ENCODE assay signal across 20 cellular contexts in the genomic region with DNA sequence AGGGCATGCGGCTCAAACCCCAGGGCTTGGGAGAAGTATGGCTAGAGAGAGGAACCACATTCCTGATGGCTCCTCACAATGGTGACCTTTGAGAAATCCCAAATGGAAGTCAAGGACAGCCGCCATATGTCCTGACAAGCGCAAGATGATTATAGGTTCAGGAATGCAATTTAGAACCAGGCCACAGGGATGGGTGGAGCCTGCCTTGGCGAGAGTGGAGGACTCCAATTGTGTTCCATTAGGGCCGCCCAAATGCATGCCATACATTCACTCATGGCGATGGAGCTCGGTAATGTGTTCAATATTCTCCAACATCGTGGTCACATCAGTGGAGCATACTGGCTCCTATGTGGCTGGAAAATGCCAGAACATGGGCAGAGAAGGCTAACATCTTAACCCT.
"Had no signal": no experiment of that assay in that cellular context is flagged by ENCODE, and none has a peak within 500 bp of the region (broad histone marks: within the 10 kb centered on the region; RNA-seq: fewer than 3 reads in every experiment).

No MANE protein-coding gene starts in this region.

- H3K4me3 ChIP-seq: esophagus squamous epithelium, gastrocnemius medialis, lung, pancreas, right lobe of liver, thoracic aorta, tibial nerve, upper lobe of left lung had no signal

- DNase-seq: cortex of kidney; effector memory CD8-positive, alpha-beta T cell; erythroblast; esophagus squamous epithelium; foreskin fibroblast; gastrocnemius medialis; kidney; natural killer cell; occipital lobe; pancreas; retina; right lobe of liver; small intestine; stimulated activated CD4-positive, alpha-beta T cell treated with anti-CD3 and anti-CD28 coated beads, Interleukin-15, amount 100 ng/mL, for 24 hours; stimulated activated CD4-positive, alpha-beta T cell treated with anti-CD3 and anti-CD28 coated beads, Interleukin-2, amount 100 ng/mL, for 48 hours; stimulated activated naive B cell treated with anti-CD40 and anti-IgM and Interleukin-4, amounts not matched to agents 10 μg/mL and 1 μg/mL and 100 μg/mL, for 72 hours; upper lobe of left lung had no signal
